8 cellular contexts compared by ENCODE assay signal in the genomic region with DNA sequence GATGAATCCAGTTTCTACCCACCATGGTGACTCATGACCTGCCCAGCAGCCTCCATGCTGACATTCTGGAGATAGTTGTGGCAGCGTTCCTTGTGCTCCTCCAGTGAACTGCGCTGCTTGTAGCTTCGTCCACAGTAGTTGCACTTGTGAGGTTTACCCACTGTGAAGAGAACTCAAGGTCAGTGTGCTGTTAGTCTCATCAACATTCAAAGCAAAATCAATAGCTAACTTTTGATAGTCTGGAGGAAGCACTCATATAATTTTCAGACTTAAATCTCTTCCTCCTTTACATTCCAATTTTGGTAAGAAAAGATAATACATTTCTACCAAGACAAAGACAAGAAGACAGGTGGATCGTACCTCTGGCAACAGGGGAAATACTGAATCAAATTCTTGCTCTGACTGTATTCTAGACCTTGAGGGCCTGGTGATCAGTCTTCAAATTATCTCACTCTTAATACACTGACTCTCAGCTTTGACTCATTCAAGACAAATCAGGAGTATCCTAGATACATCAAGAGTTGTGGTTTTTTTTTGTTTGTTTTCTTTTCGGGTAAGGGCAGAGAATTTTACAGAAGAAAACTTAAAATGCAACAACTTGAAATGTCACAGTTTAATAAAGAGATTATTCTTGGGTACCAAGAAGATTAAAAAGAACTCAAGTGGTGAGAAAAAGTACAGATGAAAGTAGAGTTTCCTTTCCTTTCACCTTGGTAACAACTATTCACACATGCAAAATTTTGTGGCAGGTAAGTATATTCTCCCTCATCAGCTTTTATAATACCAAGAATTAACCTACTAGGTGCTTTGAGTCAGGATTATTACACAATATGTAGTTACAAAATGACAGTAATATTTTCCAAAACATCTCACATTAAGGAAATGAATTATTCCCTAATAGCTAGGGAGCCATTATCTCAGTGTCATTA.
DNase-seq lines count a peak whose midpoint lies in the region; ATAC-seq and TF ChIP-seq lines count a peak whose summit lies in the region.

No MANE protein-coding gene starts in this region.

- no peak overlapping the region for H3K18ac ChIP-seq in mesendoderm (ENCODE audit: low read length)

- H2AFZ ChIP-seq in fibroblast of lung (ENCODE audit: low read length): no peak overlapping the region

- H3K27me3 ChIP-seq in fibroblast of lung (ENCODE audit: control insufficient read depth, insufficient read depth, low read length) (no peaks in the 10 kb centered on the region), esophagus squamous epithelium (no peaks in the 10 kb centered on the region), mesendoderm (ENCODE audit: insufficient read depth, low read length, poor library complexity) (no peaks in the 10 kb centered on the region)

- H3K4ac ChIP-seq in mesendoderm (ENCODE audit: low read depth, low read length): no peak overlapping the region

- no peak for TF ChIP-seq POLR2A in esophagus squamous epithelium (IDR thresholded peaks at IDR 0.05)

- H2BK15ac ChIP-seq in mesendoderm (replicated peaks; ENCODE audit: low read depth): no peak overlapping the region

- H3K36me3 ChIP-seq in fibroblast of lung (ENCODE audit: control insufficient read depth, insufficient read depth, low read length) (no peaks in the 10 kb centered on the region), esophagus squamous epithelium (peaks cover 0 to 41% (median 0%) of the 10 kb centered on the region in 3 donors), mesendoderm (ENCODE audit: control insufficient read depth, insufficient read depth, low read length) (no peaks in the 10 kb centered on the region)

- 71 to 74% methylated on average over 5 of the region's 5 CpGs for WGBS in esophagus squamous epithelium, 2 donors
- no CpG with 5 or more reads among the region's 5 CpGs for WGBS in mesendoderm (ENCODE audit: extremely low coverage, insufficient coverage, low lambda C conversion rate)

- peaks cover 2% of the 10 kb centered on the region for H3K4me1 ChIP-seq in fibroblast of lung (ENCODE audit: control insufficient read depth, extremely low read depth, insufficient read depth, low read length)
- H3K4me1 ChIP-seq in esophagus squamous epithelium: no peaks in the 10 kb centered on the region
- no peaks in the 10 kb centered on the region for H3K4me1 ChIP-seq in mesendoderm (ENCODE audit: control insufficient read depth, low read depth, low read length)

- ATAC-seq in GM21360 (IDR thresholded peaks at IDR 0.05; ENCODE audit: unreplicated experiment): peak; percentile 83
- ATAC-seq in HG03460 (IDR thresholded peaks at IDR 0.05; ENCODE audit: unreplicated experiment): peak; percentile 75

- H3K79me2 ChIP-seq in fibroblast of lung (ENCODE audit: control insufficient read depth, insufficient read depth, low read length): no peaks in the 10 kb centered on the region
- no peaks in the 10 kb centered on the region for H3K79me2 ChIP-seq in mesendoderm (ENCODE audit: control insufficient read depth, insufficient read depth, low read length)

- H3K27ac ChIP-seq in fibroblast of lung (ENCODE audit: insufficient read depth, low read length) (no peak overlapping the region), esophagus squamous epithelium (no peak overlapping the region), mesendoderm (ENCODE audit: low read depth, low read length) (no peak overlapping the region)

- H4K8ac ChIP-seq in mesendoderm (ENCODE audit: low read depth, low read length): no peak overlapping the region

- no peak overlapping the region for H3K23ac ChIP-seq in mesendoderm (ENCODE audit: low read length)

- intact Hi-C loops in esophagus squamous epithelium (cut with DNase I): no loop called here

- H2BK120ac ChIP-seq in mesendoderm (ENCODE audit: low read depth, low read length): no peak overlapping the region

- DNase-seq in GM12865 (ENCODE audit: low read depth) (peak; percentile 91), fibroblast of lung (ENCODE audit: low read depth in 2 of 2) (peak; percentile 45 to 90), NCI-H1694 treated with DMSO at 0.1 percent for 48 hours (lab: John Stamatoyannopoulos, UW) (no peak), esophagus squamous epithelium (lab: John Stamatoyannopoulos, UW) (no peak), mesendoderm (no peak), MV-4-11 (lab: John Stamatoyannopoulos, UW) (no peak)

- H4K5ac ChIP-seq in mesendoderm (ENCODE audit: low read length): no peak overlapping the region

- H3K4me2 ChIP-seq in fibroblast of lung (ENCODE audit: extremely low read depth, insufficient read depth, low read length): no peak overlapping the region
- H3K4me2 ChIP-seq in mesendoderm (ENCODE audit: low read length): no peak overlapping the region

- H3K9ac ChIP-seq in fibroblast of lung (ENCODE audit: insufficient read depth, low read length) (no peak overlapping the region), mesendoderm (ENCODE audit: low read length) (no peak overlapping the region)

- H2BK5ac ChIP-seq in mesendoderm (ENCODE audit: low read length): no peak overlapping the region

- peak overlapping the region; percentile 97 for H3K4me3 ChIP-seq in GM12865 (ENCODE audit: low read depth, low read length)
- no peak overlapping the region for H3K4me3 ChIP-seq in fibroblast of lung (replicated peaks in 1 of 4; ENCODE audit: control extremely low read depth in 1 of 4, insufficient read depth in 1 of 4, low read depth in 3 of 4, low read length in 4 of 4)
- H3K4me3 ChIP-seq in esophagus squamous epithelium: no peak overlapping the region
- H3K4me3 ChIP-seq in mesendoderm (ENCODE audit: low read length): no peak overlapping the region

- no peaks in the 10 kb centered on the region for H3K79me1 ChIP-seq in mesendoderm (ENCODE audit: low read length)

- no peak overlapping the region for H3K56ac ChIP-seq in mesendoderm (ENCODE audit: low read length)

- no peaks in the 10 kb centered on the region for H4K20me1 ChIP-seq in fibroblast of lung (ENCODE audit: control insufficient read depth, extremely low read depth, insufficient read depth, low read length)

- no peaks in the 10 kb centered on the region for H3K9me3 ChIP-seq in fibroblast of lung (ENCODE audit: control insufficient read depth, insufficient read depth, low read depth, low read length)
- H3K9me3 ChIP-seq in esophagus squamous epithelium: no peaks in the 10 kb centered on the region

- no peak for TF ChIP-seq CTCF in GM12865 (IDR thresholded peaks at IDR 0.05; ENCODE audit: insufficient read depth, low read depth, low read length, missing control alignments)
- no peak for TF ChIP-seq CTCF in fibroblast of lung (conservative IDR thresholded peaks at IDR 0.05 in 1 of 2, IDR thresholded peaks at IDR 0.05 in 1 of 2; ENCODE audit: low read depth in 1 of 2, low read length in 2 of 2)
- no peak for TF ChIP-seq CTCF in esophagus squamous epithelium (IDR thresholded peaks at IDR 0.05)

- no peak overlapping the region for H2AK5ac ChIP-seq in mesendoderm (ENCODE audit: low read length)

Comparison
In these comparisons a context has a peak if more than half of its experiments do, and no peak if none do; other contexts are left out.
1. DNase-seq: peak in GM12865 (single experiment) and fibroblast of lung (2 of 2); none in NCI-H1694 treated with DMSO at 0.1 percent for 48 hours (single experiment), esophagus squamous epithelium (single experiment), mesendoderm (single experiment) and MV-4-11 (single experiment).